ENCODE assay signal across 9 cellular contexts in genomic region chr12:24560867-24561266, GRCh38.
DNase-seq lines count a peak whose midpoint lies in the region; ATAC-seq, FAIRE-seq and TF ChIP-seq lines count a peak whose summit lies in the region.
"Had no signal": no experiment of that assay in that cellular context is flagged by ENCODE, and none has a peak within 500 bp of the region (broad histone marks: within the 10 kb centered on the region; RNA-seq: fewer than 3 reads in every experiment).

No MANE protein-coding gene starts in this region.

- no peak for FAIRE-seq in GM12892 (lab: Jason Lieb, UNC)

- H3K9me3 ChIP-seq in DND-41 (ENCODE audit: insufficient read depth, low read length, severe bottlenecking) = no peaks in the 10 kb centered on the region

- H3K27me3 ChIP-seq in DND-41 (ENCODE audit: insufficient read depth, low read length, poor library complexity) (no peaks in the 10 kb centered on the region), rectal smooth muscle tissue (ENCODE audit: control insufficient read depth, insufficient read depth, low read length) (peaks cover 3% of the 10 kb centered on the region)

- H3K36me3 ChIP-seq in DND-41 (ENCODE audit: insufficient read depth, low read length) = no peaks in the 10 kb centered on the region
- H3K36me3 ChIP-seq in rectal smooth muscle tissue (ENCODE audit: control insufficient read depth, insufficient read depth, low read length) = no peaks in the 10 kb centered on the region

- H3K79me2 ChIP-seq in DND-41 (ENCODE audit: insufficient read depth, low read length) = no peaks in the 10 kb centered on the region

- no peak for DNase-seq in DND-41
- DNase-seq in SK-N-DZ (ENCODE audit: low spot score) = peak; percentile 41
- no peak for DNase-seq in fibroblast of villous mesenchyme (ENCODE audit: low read depth)
- DNase-seq in cerebellar cortex (ENCODE audit: low spot score) = no peak
- DNase-seq in CD1c-positive myeloid dendritic cell (ENCODE audit: extremely low spot score) = no peak
- no peak for DNase-seq in GM12892 (ENCODE audit: insufficient read length)
- DNase-seq: NCI-H774 had no signal

- no peaks in the 10 kb centered on the region for H4K20me1 ChIP-seq in DND-41 (ENCODE audit: insufficient read depth, low read length)

- no peak overlapping the region for H3K4me3 ChIP-seq in DND-41 (ENCODE audit: low read depth in 1 of 2, low read length in 2 of 2)
- peak overlapping the region; percentile 93 for H3K4me3 ChIP-seq in fibroblast of villous mesenchyme (ENCODE audit: low read depth, low read length)
- peak overlapping the region; percentile 90 for H3K4me3 ChIP-seq in rectal smooth muscle tissue (ENCODE audit: low read length)

- H3K9ac ChIP-seq in DND-41 (ENCODE audit: low read depth, low read length) (no peak overlapping the region), rectal smooth muscle tissue (ENCODE audit: low read length) (no peak overlapping the region)

- H3K27ac ChIP-seq in DND-41 (ENCODE audit: low read length) (peak overlapping the region; percentile 5; the same call in 1 of the 2 replicates), rectal smooth muscle tissue (ENCODE audit: low read depth, low read length) (peak overlapping the region; percentile 16)

- H3K4me2 ChIP-seq in DND-41 (ENCODE audit: insufficient read depth, low read length) = no peak overlapping the region

- TF ChIP-seq CTCF in DND-41 (IDR thresholded peaks at IDR 0.05; ENCODE audit: borderline replicate concordance, extremely low read depth, low read length, poor library complexity, severe bottlenecking) = no peak
- no peak for TF ChIP-seq CTCF in fibroblast of villous mesenchyme (IDR thresholded peaks at IDR 0.05; ENCODE audit: insufficient read depth, low read depth, low read length)

- H3K4me1 ChIP-seq in DND-41 (ENCODE audit: insufficient read depth, low read length) (peaks cover 26% of the 10 kb centered on the region), rectal smooth muscle tissue (ENCODE audit: control insufficient read depth, insufficient read depth, low read length) (no peaks in the 10 kb centered on the region)

- TF ChIP-seq POLR2A in GM12892 (IDR thresholded peaks at IDR 0.05; ENCODE audit: low read depth, low read length) = no peak

- ATAC-seq in DND-41 (ENCODE audit: insufficient read depth, low read depth) = no peak
- no peak for ATAC-seq in GM18868 (IDR thresholded peaks at IDR 0.05; ENCODE audit: unreplicated experiment)

- H2AFZ ChIP-seq in DND-41 (ENCODE audit: low read depth, low read length) = no peak overlapping the region

Comparison
In these comparisons a context has a peak if more than half of its experiments do, and no peak if none do; other contexts are left out.
1. H3K4me3 ChIP-seq: peak in fibroblast of villous mesenchyme (single experiment) and rectal smooth muscle tissue (single experiment); none in DND-41 (0 of 2).